9 cellular contexts compared by ENCODE assay signal in genomic region chr16:88941051-88941932, GRCh38. TPM values are rescaled to one million over a fixed set of nuclear protein-coding genes. Genes with fewer than 3 reads are reported as not detected.
A peak's percentile ranks its signal among the peaks of the same experiment; 100 is the strongest.
DNase-seq lines count a peak whose midpoint lies in the region; ATAC-seq and TF ChIP-seq lines count a peak whose summit lies in the region.
"Had no signal": no experiment of that assay in that cellular context is flagged by ENCODE, and none has a peak within 500 bp of the region (broad histone marks: within the 10 kb centered on the region; RNA-seq: fewer than 3 reads in every experiment).

No MANE protein-coding gene starts in this region.

- H3K9ac ChIP-seq in NT2/D1 (ENCODE audit: insufficient read length, low read depth) (peak overlapping the region; percentile 78), iPS-18a (ENCODE audit: low read length) (no peak overlapping the region)

- peaks cover 30% of the 10 kb centered on the region for H3K27me3 ChIP-seq in NT2/D1 (ENCODE audit: insufficient read depth, insufficient read length)
- peaks cover 45% of the 10 kb centered on the region for H3K27me3 ChIP-seq in iPS-18a (ENCODE audit: control insufficient read depth, insufficient read depth, low read length)
- H3K27me3 ChIP-seq in upper lobe of right lung: peaks cover 14% of the 10 kb centered on the region

- H3K4me3 ChIP-seq in NT2/D1 (ENCODE audit: insufficient read length, low read depth): peak overlapping the region; percentile 58
- peak overlapping the region; percentile 24 for H3K4me3 ChIP-seq in iPS-18a (ENCODE audit: low read length)
- peak overlapping the region; percentile 61 for H3K4me3 ChIP-seq in upper lobe of right lung

- peak; percentile 33 for DNase-seq in stimulated activated CD4-positive, alpha-beta T cell treated with anti-CD3 and anti-CD28 coated beads, Interleukin-4, amount 100 ng/mL, for 1 hour
- DNase-seq in stimulated activated CD4-positive, alpha-beta T cell treated with anti-CD3 and anti-CD28 coated beads, Interleukin-4, amount 100 ng/mL, for 24 hours: no peak
- DNase-seq in NT2/D1 (ENCODE audit: low read depth, low spot score) (no peak), upper lobe of right lung (no peak), SK-N-DZ (ENCODE audit: low spot score) (no peak), left lobe of liver (ENCODE audit: low spot score) (no peak), OCI-M2 (lab: John Stamatoyannopoulos, UW; ENCODE audit: unreplicated experiment) (no peak)

- no peak overlapping the region for H3K27ac ChIP-seq in iPS-18a (ENCODE audit: low read length)
- H3K27ac ChIP-seq in upper lobe of right lung: peak overlapping the region; percentile 78

- intact Hi-C loops in upper lobe of right lung (cut with DNase I): loop anchor here (10.0 kb wide), 1 partner anchor 274 kb away; the partner anchor contains the start of gene ZNF778

- ATAC-seq in upper lobe of right lung (no peak), left lobe of liver (no peak)

- H3K36me3 ChIP-seq in NT2/D1 (ENCODE audit: insufficient read depth, insufficient read length, low read length) (no peaks in the 10 kb centered on the region), iPS-18a (ENCODE audit: control insufficient read depth, low read depth, low read length) (no peaks in the 10 kb centered on the region), upper lobe of right lung (no peaks in the 10 kb centered on the region)

- peaks cover 15% of the 10 kb centered on the region for H3K4me1 ChIP-seq in NT2/D1 (ENCODE audit: insufficient read depth, insufficient read length)
- H3K4me1 ChIP-seq in iPS-18a (ENCODE audit: control insufficient read depth, low read depth, low read length): peaks cover 3% of the 10 kb centered on the region
- H3K4me1 ChIP-seq in upper lobe of right lung: peaks cover 24% of the 10 kb centered on the region

- no peaks in the 10 kb centered on the region for H3K9me3 ChIP-seq in NT2/D1 (ENCODE audit: insufficient read depth, low read length)
- H3K9me3 ChIP-seq in iPS-18a (ENCODE audit: control insufficient read depth, low read depth, low read length): no peaks in the 10 kb centered on the region
- no peaks in the 10 kb centered on the region for H3K9me3 ChIP-seq in upper lobe of right lung

- TF ChIP-seq CTCF in upper lobe of right lung (IDR thresholded peaks at IDR 0.05): no peak

RNA-seq across cellular contexts. Expression of gene CBFA2T3, which starts 35.7 kb away (rescaled TPM):
- total RNA-seq in upper lobe of right lung (19.0 TPM), left lobe of liver (11.0 TPM)
- not detected in 2 replicates for polyA plus RNA-seq in SK-N-DZ (2014; cell fraction: cytosol; rRNA removed)
- polyA plus RNA-seq in SK-N-DZ (2014; cell fraction: nucleus; rRNA removed): 0.24 and 0.28 TPM in 2 replicates
- total RNA-seq: lung microvascular endothelial cell had no signal
